ENCODE assay signal across 8 cellular contexts in the genomic region with DNA sequence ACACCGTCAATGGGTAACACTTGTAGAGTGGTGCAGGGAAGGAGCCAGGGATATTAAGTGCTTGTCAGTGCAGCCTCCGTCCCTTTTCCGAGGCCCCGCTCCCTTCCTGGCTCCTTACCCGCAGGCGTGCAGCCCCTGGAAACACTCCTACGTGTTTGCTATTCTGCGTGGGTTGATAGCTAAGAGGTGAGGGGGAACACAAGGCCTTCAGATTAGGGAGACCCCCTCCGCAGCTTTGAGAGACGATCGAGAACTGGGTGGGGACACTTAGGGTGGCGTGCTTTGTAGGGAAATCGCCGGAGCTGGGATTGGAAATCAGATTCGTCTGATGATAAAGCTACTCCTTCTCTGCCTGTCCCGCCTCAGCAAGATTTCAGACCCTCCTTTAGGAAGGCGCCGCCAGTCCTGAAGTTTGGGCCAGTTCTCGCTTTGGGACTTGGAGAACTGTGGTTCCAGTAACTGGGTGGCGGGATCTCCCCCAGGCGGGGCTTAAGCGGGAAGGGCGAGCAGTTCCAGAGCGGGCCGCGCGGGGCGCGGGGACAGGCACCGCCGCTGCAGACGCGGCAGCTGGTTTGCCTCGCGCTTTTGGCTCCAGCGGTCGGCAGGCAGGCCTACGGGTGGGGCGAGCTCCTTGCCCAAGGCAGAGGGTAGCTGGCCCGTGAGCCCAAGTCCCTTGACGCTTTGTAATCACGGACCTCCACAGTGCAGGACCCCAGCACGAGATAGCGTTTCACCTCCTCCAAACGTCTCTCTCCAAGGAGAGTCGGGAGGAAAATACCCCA. TPM values are rescaled to one million over a fixed set of nuclear protein-coding genes. Genes with fewer than 3 reads are reported as not detected.
DNase-seq lines count a peak whose midpoint lies in the region; ATAC-seq and TF ChIP-seq lines count a peak whose summit lies in the region.

No MANE protein-coding gene starts in this region.

- TF ChIP-seq POLR2A in lower leg skin (IDR thresholded peaks at IDR 0.05), result no peak

- TF ChIP-seq CTCF in lower leg skin (IDR thresholded peaks at IDR 0.05), result peak in 1 of 3 donors; percentile 25

- peak; percentile 90 for ATAC-seq in HG02981 (IDR thresholded peaks at IDR 0.05; ENCODE audit: unreplicated experiment)

- intact Hi-C loops in lower leg skin (cut with DNase I; ENCODE audit: low total_unique reads), result no loop called here

- H3K4me3 ChIP-seq in lower leg skin (ENCODE audit: low read depth, poor library complexity, severe bottlenecking), result peak overlapping the region; percentile 36

- whole genome bisulfite sequencing in lower leg skin, 2 donors, result 2% methylated on average over 43 to 46 of the region's 46 CpGs

- DNase-seq in NCI-H187 (lab: John Stamatoyannopoulos, UW) (peak; percentile 5 to 41), NCI-H187 treated with DMSO at 0.1 percent for 48 hours (lab: John Stamatoyannopoulos, UW) (no peak), NCI-H2196 treated with DMSO at 0.1 percent for 48 hours (lab: John Stamatoyannopoulos, UW; ENCODE audit: unreplicated experiment) (peak; percentile 50), dermis blood vessel endothelial cell (peak; percentile 87), lower leg skin (ENCODE audit: low spot score in 2 of 2) (peak; percentile 77 to 97)
- DNase-seq in activated CD4-positive, alpha-beta T cell treated with anti-CD3 and anti-CD28 coated beads, Interleukin-2, amount 50 U/mL, for 1 hour, result peak; percentile 52
- DNase-seq in stimulated activated CD4-positive, alpha-beta T cell treated with anti-CD3 and anti-CD28 coated beads, Interleukin-4, amount 100 ng/mL, for 24 hours, result peak; percentile 60

RNA-seq across cellular contexts. Expression of a gene that starts 8.0 kb away (rescaled TPM):
- 2.9 and 9.3 TPM in 2 replicates for total RNA-seq in dermis blood vessel endothelial cell
- 10 to 100 TPM in 3 of 4 donors, 1 to 10 TPM in 1; 9.2 to 52.5 (median 16.9) TPM for total RNA-seq in lower leg skin

RNA-seq across cellular contexts. Expression of a gene that starts 48.2 kb away (rescaled TPM):
- total RNA-seq in dermis blood vessel endothelial cell, result 0.70 and 1.5 TPM in 2 replicates
- total RNA-seq in lower leg skin, result 1 to 10 TPM; 2.6 to 6.6 (median 4.5) TPM
